In genomic region chr3:122787872-122788271, GRCh38 we compare ENCODE assay signal across 18 cellular contexts.
"Had no signal": no experiment of that assay in that cellular context is flagged by ENCODE, and none has a peak within 500 bp of the region (broad histone marks: within the 10 kb centered on the region; RNA-seq: fewer than 3 reads in every experiment).

No MANE protein-coding gene starts in this region.

- DNase-seq: activated CD4-positive, alpha-beta T cell treated with anti-CD3 and anti-CD28 coated beads, Interleukin-2, amount 50 U/mL, for 1 hour; activated naive CD8-positive, alpha-beta T cell treated with anti-CD3 and anti-CD28 coated beads, Interleukin-2, amount 10 ng/mL, durations not matched to agents 7 days and 5 days; amygdala; effector CD8-positive, alpha-beta T cell; nephron progenitor cell; occipital lobe; right cardiac atrium; stimulated activated naive CD8-positive, alpha-beta T cell treated with anti-CD3 and anti-CD28 coated beads, Interleukin-15, Interleukin-2, amounts not matched to agents 100 U/mL and 50 U/mL, for 24 hours; substantia nigra; transverse colon; uterus had no signal

- H3K36me3 ChIP-seq: cardiac muscle cell, esophagus muscularis mucosa, transverse colon, uterus had no signal

- H3K4me1 Mint-ChIP-seq: nephron progenitor cell had no signal

- H3K27ac ChIP-seq: cardiac muscle cell, esophagus muscularis mucosa, transverse colon, uterus had no signal

- H3K27me3 Mint-ChIP-seq: activated naive CD8-positive, alpha-beta T cell treated with anti-CD3 and anti-CD28 coated beads, Interleukin-2, amount 10 ng/mL, durations not matched to agents 7 days and 5 days; dendritic cell treated with granulocyte-macrophage colony-stimulating factor and Interleukin-4, amounts not matched to agents 40 ng/mL and 50 ng/mL, for 4 days; progenitor cell of endocrine pancreas had no signal

- H3K4me3 Mint-ChIP-seq: activated naive CD8-positive, alpha-beta T cell treated with anti-CD3 and anti-CD28 coated beads, Interleukin-2, amount 10 ng/mL, durations not matched to agents 7 days and 5 days; activated T-helper 1 cell treated with anti-CD3 and anti-CD28 coated beads, Interleukin-12 subunit alpha, Interleukin-12 subunit beta, Interleukin-2, Interleukin-4 antibody, amounts not matched to agents 30 ng/mL and 10 ng/mL and 1 ng/mL, durations not matched to agents 14 hours and 24 hours and 36 hours; dendritic cell treated with granulocyte-macrophage colony-stimulating factor and Interleukin-4, amounts not matched to agents 40 ng/mL and 50 ng/mL, for 4 days; nephron progenitor cell had no signal

- H3K9me3 ChIP-seq: esophagus muscularis mucosa, transverse colon, uterus had no signal

- H3K27me3 ChIP-seq: cardiac muscle cell, esophagus muscularis mucosa, transverse colon, uterus had no signal

- ATAC-seq: activated CD4-positive, CD25-positive, alpha-beta regulatory T cell treated with anti-CD3 and anti-CD28 coated beads, Interleukin-2, amount 50 U/mL, for 24 hours; right cardiac atrium; stimulated activated naive CD8-positive, alpha-beta T cell treated with anti-CD3 and anti-CD28 coated beads, Interleukin-15, Interleukin-2, amounts not matched to agents 100 U/mL and 50 U/mL, for 24 hours had no signal

- H3K9me3 Mint-ChIP-seq: activated T-helper 1 cell treated with anti-CD3 and anti-CD28 coated beads, Interleukin-12 subunit alpha, Interleukin-12 subunit beta, Interleukin-2, Interleukin-4 antibody, amounts not matched to agents 30 ng/mL and 10 ng/mL and 1 ng/mL, durations not matched to agents 14 hours and 24 hours and 36 hours; dendritic cell treated with granulocyte-macrophage colony-stimulating factor and Interleukin-4, amounts not matched to agents 40 ng/mL and 50 ng/mL, for 4 days; nephron progenitor cell had no signal

- H3K27ac Mint-ChIP-seq: activated naive CD8-positive, alpha-beta T cell treated with anti-CD3 and anti-CD28 coated beads, Interleukin-2, amount 10 ng/mL, durations not matched to agents 7 days and 5 days; activated T-helper 1 cell treated with anti-CD3 and anti-CD28 coated beads, Interleukin-12 subunit alpha, Interleukin-12 subunit beta, Interleukin-2, Interleukin-4 antibody, amounts not matched to agents 30 ng/mL and 10 ng/mL and 1 ng/mL, durations not matched to agents 14 hours and 24 hours and 36 hours; dendritic cell treated with granulocyte-macrophage colony-stimulating factor and Interleukin-4, amounts not matched to agents 40 ng/mL and 50 ng/mL, for 4 days; nephron progenitor cell; progenitor cell of endocrine pancreas had no signal

- H3K4me1 ChIP-seq: uterus had no signal

- FAIRE-seq: endothelial cell of umbilical vein had no signal

- H3K36me3 Mint-ChIP-seq: activated naive CD8-positive, alpha-beta T cell treated with anti-CD3 and anti-CD28 coated beads, Interleukin-2, amount 10 ng/mL, durations not matched to agents 7 days and 5 days had no signal

- H3K4me3 ChIP-seq: cardiac muscle cell, esophagus muscularis mucosa, transverse colon, uterus had no signal
